In the genomic region with DNA sequence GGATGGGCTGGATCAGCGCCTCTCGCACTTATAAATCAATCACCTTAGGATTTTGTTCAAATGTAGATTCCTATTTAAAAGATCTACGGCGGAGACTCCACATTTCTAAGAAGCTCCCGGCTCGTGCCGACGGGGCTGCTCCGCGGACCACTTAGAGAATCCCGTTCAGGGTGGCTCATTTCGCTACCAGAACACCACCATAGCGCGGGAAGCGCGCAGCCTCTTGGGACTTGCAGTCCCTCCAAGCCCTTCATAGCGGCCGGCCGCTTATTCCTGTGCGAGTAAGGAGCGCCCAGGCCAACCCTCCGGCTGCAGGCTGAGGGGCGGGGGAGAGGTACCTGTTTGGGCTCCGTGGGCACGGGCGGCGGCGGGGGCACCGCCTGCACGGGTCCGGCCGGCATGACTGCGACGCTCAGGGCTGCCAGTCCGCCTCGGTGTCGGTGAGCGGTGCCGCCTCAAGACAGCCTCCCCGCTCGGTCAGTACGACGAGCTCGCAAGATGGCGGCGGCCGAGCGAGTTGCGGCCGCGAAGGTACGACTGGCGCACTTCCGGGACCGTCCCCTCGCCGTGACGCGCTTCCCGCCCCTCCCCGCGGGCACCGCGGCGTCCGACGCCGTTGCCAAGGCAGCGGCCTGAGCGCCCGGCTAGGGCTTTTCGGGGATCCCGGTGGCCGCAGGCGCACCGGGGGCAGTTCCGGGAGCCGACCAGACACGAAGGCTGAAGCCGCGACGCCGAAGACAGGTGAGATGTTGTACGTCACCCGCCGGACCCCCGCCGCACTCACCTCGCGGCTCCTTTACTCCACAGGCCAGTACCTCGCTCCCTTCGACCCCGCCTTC, we compare ENCODE assay signal across 8 cellular contexts. TPM values are rescaled to one million over a fixed set of nuclear protein-coding genes. Genes with fewer than 3 reads are reported as not detected.
DNase-seq lines count a peak whose midpoint lies in the region; ATAC-seq and TF ChIP-seq lines count a peak whose summit lies in the region.

A gene (plus strand): TSS at position 616 of the 839 bp plus-strand sequence. CDS start 8,994 bp downstream, outside the sequence.
A gene with protein sequence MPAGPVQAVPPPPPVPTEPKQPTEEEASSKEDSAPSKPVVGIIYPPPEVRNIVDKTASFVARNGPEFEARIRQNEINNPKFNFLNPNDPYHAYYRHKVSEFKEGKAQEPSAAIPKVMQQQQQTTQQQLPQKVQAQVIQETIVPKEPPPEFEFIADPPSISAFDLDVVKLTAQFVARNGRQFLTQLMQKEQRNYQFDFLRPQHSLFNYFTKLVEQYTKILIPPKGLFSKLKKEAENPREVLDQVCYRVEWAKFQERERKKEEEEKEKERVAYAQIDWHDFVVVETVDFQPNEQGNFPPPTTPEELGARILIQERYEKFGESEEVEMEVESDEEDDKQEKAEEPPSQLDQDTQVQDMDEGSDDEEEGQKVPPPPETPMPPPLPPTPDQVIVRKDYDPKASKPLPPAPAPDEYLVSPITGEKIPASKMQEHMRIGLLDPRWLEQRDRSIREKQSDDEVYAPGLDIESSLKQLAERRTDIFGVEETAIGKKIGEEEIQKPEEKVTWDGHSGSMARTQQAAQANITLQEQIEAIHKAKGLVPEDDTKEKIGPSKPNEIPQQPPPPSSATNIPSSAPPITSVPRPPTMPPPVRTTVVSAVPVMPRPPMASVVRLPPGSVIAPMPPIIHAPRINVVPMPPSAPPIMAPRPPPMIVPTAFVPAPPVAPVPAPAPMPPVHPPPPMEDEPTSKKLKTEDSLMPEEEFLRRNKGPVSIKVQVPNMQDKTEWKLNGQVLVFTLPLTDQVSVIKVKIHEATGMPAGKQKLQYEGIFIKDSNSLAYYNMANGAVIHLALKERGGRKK (minus strand): TSS at position 503 of the 839 bp plus-strand sequence. CDS start 102 bp downstream, at position 401.

- H3K4me3 ChIP-seq in BE2C (ENCODE audit: low read depth, low read length) = peak within 1 kb of the TSS; percentile 99

- peak; percentile 94 for DNase-seq in BE2C
- peak; percentile 81 for DNase-seq in NCI-H510A (lab: John Stamatoyannopoulos, UW)
- DNase-seq in activated CD4-positive, alpha-beta T cell treated with anti-CD3 and anti-CD28 coated beads for 4 hours = peak; percentile 77 to 79
- peak; percentile 57 to 74 for DNase-seq in stimulated activated CD4-positive, alpha-beta T cell treated with anti-CD3 and anti-CD28 coated beads, Interleukin-1b, Interleukin-23, amount 100 ng/mL, for 1 hour (ENCODE audit: low read depth in 2 of 2)

- peaks cover 12% of the 10 kb centered on the region for H3K36me3 ChIP-seq in BE2C

- H3K27me3 ChIP-seq in BE2C = no peaks in the 10 kb centered on the region
- no peaks in the 10 kb centered on the region for H3K27me3 ChIP-seq in layer of hippocampus (ENCODE audit: control insufficient read depth, insufficient read depth, low read length)

- peak; percentile 97 for TF ChIP-seq POLR2A in GM19193 (IDR thresholded peaks at IDR 0.05; ENCODE audit: extremely low read depth, insufficient read depth, insufficient read length)

- no peaks in the 10 kb centered on the region for H3K4me1 ChIP-seq in BE2C

- H3K27ac ChIP-seq in cingulate gyrus (ENCODE audit: low read depth, low read length) (peak within 1 kb of the TSS; percentile 98), layer of hippocampus (ENCODE audit: low read depth, low read length) (peak within 1 kb of the TSS; percentile 99)

- H3K9me3 ChIP-seq in BE2C = no peaks in the 10 kb centered on the region

- TF ChIP-seq CTCF in BE2C (IDR thresholded peaks at IDR 0.05; ENCODE audit: low read depth, low read length) = no peak

- ATAC-seq in HG03378 (IDR thresholded peaks at IDR 0.05; ENCODE audit: unreplicated experiment) = peak; percentile 73

RNA-seq across cellular contexts. Expression of the first gene that starts in this region (rescaled TPM):
- polyA plus RNA-seq in BE2C (2012; ENCODE audit: insufficient read depth, insufficient read length, low read depth) = 3.4 TPM

RNA-seq across cellular contexts. Expression of the second gene that starts in this region (rescaled TPM):
- polyA plus RNA-seq in BE2C (2012; ENCODE audit: insufficient read depth, insufficient read length, low read depth) = 394 TPM

Comparison
In these comparisons a context has a peak if more than half of its experiments do, and no peak if none do; other contexts are left out.
1. Peak in every context shown above with its lines: DNase-seq, ATAC-seq, H3K4me3 ChIP-seq and H3K27ac ChIP-seq.